ENCODE assay signal across 18 cellular contexts in the genomic region with DNA sequence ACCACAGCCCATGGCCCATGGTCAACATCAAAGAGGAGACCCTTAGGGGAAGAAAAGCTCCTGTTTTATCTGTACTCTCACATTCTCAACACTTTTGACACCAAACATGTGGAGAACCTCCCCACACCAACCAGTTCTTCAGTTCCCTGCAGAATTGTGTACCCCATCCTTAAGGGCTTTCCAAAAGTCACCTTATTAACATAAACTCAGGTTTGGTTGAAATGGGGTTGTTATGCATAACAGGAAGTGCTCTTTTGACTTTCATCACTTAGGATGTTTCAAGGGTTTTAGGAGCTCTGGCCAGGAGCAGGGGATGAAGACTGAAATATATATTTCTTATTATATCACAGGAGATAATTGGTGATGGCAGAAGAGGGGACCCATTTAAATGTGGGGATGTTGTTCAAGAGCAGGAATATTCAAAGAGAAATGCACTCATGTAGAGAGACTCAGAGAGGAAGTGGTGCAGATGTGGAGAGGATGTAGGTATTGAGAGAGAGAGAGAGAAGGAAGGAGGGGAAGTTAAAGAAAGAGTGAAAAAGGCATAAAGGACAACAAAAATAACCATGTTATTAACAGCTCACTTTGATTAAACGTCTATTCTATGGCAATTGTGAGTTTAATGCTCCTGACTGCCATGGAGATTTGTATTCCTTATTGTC. TPM values are rescaled to one million over a fixed set of nuclear protein-coding genes. Genes with fewer than 3 reads are reported as not detected.
A peak's percentile ranks its signal among the peaks of the same experiment; 100 is the strongest.
DNase-seq lines count a peak whose midpoint lies in the region; ATAC-seq and TF ChIP-seq lines count a peak whose summit lies in the region.
"Had no signal": no experiment of that assay in that cellular context is flagged by ENCODE, and none has a peak within 500 bp of the region (broad histone marks: within the 10 kb centered on the region; RNA-seq: fewer than 3 reads in every experiment).

No MANE protein-coding gene starts in this region.

- intact Hi-C loops in CD8-positive, alpha-beta T cell (cut with DNase I, micrococcal nuclease): loop anchor here in 1 of 2 experiments (10.0 kb wide), 1 partner anchor 357 kb away; no protein-coding TSS in a partner anchor

- POLR2A ChIA-PET in CD8-positive, alpha-beta T cell (lab: Charles Lee): interaction anchor here (1.2 to 1.3 kb wide), 2 partner anchors 15 to 35 kb away, joined by 4 to 5 read pairs; a partner anchor contains a TSS

- H2AFZ ChIP-seq in OCI-LY3 (ENCODE audit: low read depth, low read length): no peak overlapping the region

- no peaks in the 10 kb centered on the region for H3K27me3 ChIP-seq in BLaER1
- no peaks in the 10 kb centered on the region for H3K27me3 ChIP-seq in CD8-positive, alpha-beta T cell (ENCODE audit: insufficient read depth, low read length)
- no peaks in the 10 kb centered on the region for H3K27me3 ChIP-seq in OCI-LY3 (ENCODE audit: low read depth, low read length)
- H3K27me3 ChIP-seq: transverse colon had no signal

- CTCF ChIA-PET in CD8-positive, alpha-beta T cell (lab: Charles Lee): no interaction called here

- H3K4me2 ChIP-seq in BLaER1: peak overlapping the region; percentile 40
- peak overlapping the region; percentile 44 for H3K4me2 ChIP-seq in OCI-LY3 (ENCODE audit: low read length)

- H4K20me1 ChIP-seq in BLaER1 (no peaks in the 10 kb centered on the region), OCI-LY3 (ENCODE audit: insufficient read depth, low read length) (no peaks in the 10 kb centered on the region)

- H3K27ac ChIP-seq in BLaER1 (no peak overlapping the region), OCI-LY3 (ENCODE audit: low read length) (peak overlapping the region; percentile 65), substantia nigra (ENCODE audit: low read depth, low read length, poor library complexity, severe bottlenecking) (no peak overlapping the region)
- H3K27ac ChIP-seq in CD8-positive, alpha-beta T cell (ENCODE audit: low read depth, low read length): no peak overlapping the region
- H3K27ac ChIP-seq: transverse colon had no signal

- DNase-seq in CD8-positive, alpha-beta T cell: no peak
- no peak for DNase-seq in activated naive CD8-positive, alpha-beta T cell treated with anti-CD3 and anti-CD28 coated beads, Interleukin-2, amount 50 U/mL, for 24 hours
- DNase-seq in NCI-H510A (lab: John Stamatoyannopoulos, UW) (no peak), substantia nigra (lab: John Stamatoyannopoulos, UW) (no peak)
- DNase-seq: aorta, DMS153, H7, NCI-H1694, NCI-H345, Right ventricle myocardium superior, transverse colon had no signal

- peaks cover 83% of the 10 kb centered on the region for H3K36me3 Mint-ChIP-seq in CD8-positive, alpha-beta T cell
- peaks cover 74% of the 10 kb centered on the region for H3K36me3 Mint-ChIP-seq in activated naive CD8-positive, alpha-beta T cell treated with anti-CD3 and anti-CD28 coated beads, Interleukin-2, amount 50 U/mL, for 24 hours (ENCODE audit: low read depth)

- peak overlapping the region; percentile 17 for H3K4me3 Mint-ChIP-seq in CD8-positive, alpha-beta T cell
- no peak overlapping the region for H3K4me3 Mint-ChIP-seq in activated naive CD8-positive, alpha-beta T cell treated with anti-CD3 and anti-CD28 coated beads, Interleukin-2, amount 50 U/mL, for 24 hours

- H3K9ac ChIP-seq in BLaER1 (no peak overlapping the region), OCI-LY3 (ENCODE audit: low read length) (no peak overlapping the region)

- peak overlapping the region; percentile 78 for H3K27ac Mint-ChIP-seq in CD8-positive, alpha-beta T cell
- peak overlapping the region; percentile 24 for H3K27ac Mint-ChIP-seq in activated naive CD8-positive, alpha-beta T cell treated with anti-CD3 and anti-CD28 coated beads, Interleukin-2, amount 50 U/mL, for 24 hours
- H3K27ac Mint-ChIP-seq: progenitor cell of endocrine pancreas had no signal

- no peak for TF ChIP-seq CTCF in CD8-positive, alpha-beta T cell (IDR thresholded peaks at IDR 0.05)
- no peak for TF ChIP-seq CTCF in OCI-LY3 (IDR thresholded peaks at IDR 0.05; ENCODE audit: low read depth, low read length)

- H3K4me1 ChIP-seq in BLaER1: peaks cover 12% of the 10 kb centered on the region
- peaks cover 19% of the 10 kb centered on the region for H3K4me1 ChIP-seq in CD8-positive, alpha-beta T cell (ENCODE audit: insufficient read depth, low read length)
- H3K4me1 ChIP-seq in OCI-LY3 (ENCODE audit: low read length): peaks cover 27% of the 10 kb centered on the region
- H3K4me1 ChIP-seq: transverse colon had no signal

- peaks cover 52% of the 10 kb centered on the region for H3K36me3 ChIP-seq in BLaER1
- peaks cover 12% of the 10 kb centered on the region for H3K36me3 ChIP-seq in CD8-positive, alpha-beta T cell (ENCODE audit: insufficient read depth, low read length)
- peaks cover 17% of the 10 kb centered on the region for H3K36me3 ChIP-seq in OCI-LY3 (replicated peaks; ENCODE audit: low read depth, low read length)

- H3K27me3 Mint-ChIP-seq in CD8-positive, alpha-beta T cell (ENCODE audit: low read depth): no peaks in the 10 kb centered on the region
- no peaks in the 10 kb centered on the region for H3K27me3 Mint-ChIP-seq in activated naive CD8-positive, alpha-beta T cell treated with anti-CD3 and anti-CD28 coated beads, Interleukin-2, amount 50 U/mL, for 24 hours
- H3K27me3 Mint-ChIP-seq: progenitor cell of endocrine pancreas had no signal

- peaks cover 7% of the 10 kb centered on the region; the same call in 1 of the 2 replicates for H3K9me3 ChIP-seq in BLaER1
- no peaks in the 10 kb centered on the region for H3K9me3 ChIP-seq in CD8-positive, alpha-beta T cell (ENCODE audit: low read length)
- no peaks in the 10 kb centered on the region for H3K9me3 ChIP-seq in OCI-LY3 (ENCODE audit: insufficient read depth, low read length)

- H3K4me3 ChIP-seq in BLaER1 (no peak overlapping the region), OCI-LY3 (ENCODE audit: low read length) (0 out of 2 replicates have a peak overlapping the region, but pooled peaks have one; percentile 14)
- H3K4me3 ChIP-seq in CD8-positive, alpha-beta T cell (ENCODE audit: low read depth, low read length): no peak overlapping the region
- H3K4me3 ChIP-seq: lung, skin epidermis, transverse colon had no signal

- H3K9me3 Mint-ChIP-seq in CD8-positive, alpha-beta T cell: peaks cover 7% of the 10 kb centered on the region
- peaks cover 18% of the 10 kb centered on the region for H3K9me3 Mint-ChIP-seq in activated naive CD8-positive, alpha-beta T cell treated with anti-CD3 and anti-CD28 coated beads, Interleukin-2, amount 50 U/mL, for 24 hours

- H3K79me2 ChIP-seq in OCI-LY3 (ENCODE audit: low read length): no peaks in the 10 kb centered on the region

- ATAC-seq in CD8-positive, alpha-beta T cell: peak; percentile 31
- no peak for ATAC-seq in activated naive CD8-positive, alpha-beta T cell treated with anti-CD3 and anti-CD28 coated beads, Interleukin-2, amount 50 U/mL, for 24 hours
- ATAC-seq in HG03565 (IDR thresholded peaks at IDR 0.05; ENCODE audit: unreplicated experiment): no peak
- no peak for ATAC-seq in HG02642 (IDR thresholded peaks at IDR 0.05; ENCODE audit: poor library complexity, unreplicated experiment)

- H3K4me1 Mint-ChIP-seq in CD8-positive, alpha-beta T cell (ENCODE audit: low read depth): peaks cover 41% of the 10 kb centered on the region
- H3K4me1 Mint-ChIP-seq in activated naive CD8-positive, alpha-beta T cell treated with anti-CD3 and anti-CD28 coated beads, Interleukin-2, amount 50 U/mL, for 24 hours: peaks cover 29% of the 10 kb centered on the region

RNA-seq across cellular contexts. Expression of a gene that starts 35.2 kb away (rescaled TPM):
- total RNA-seq in CD8-positive, alpha-beta T cell: 10 to 100 TPM; 69.8 to 70.5 TPM

RNA-seq across cellular contexts. Expression of a gene that starts 53.8 kb away (rescaled TPM):
- 100 to 1,000 TPM; 218 to 240 TPM for total RNA-seq in CD8-positive, alpha-beta T cell
- total RNA-seq: H7 had no signal
